In the genomic region with DNA sequence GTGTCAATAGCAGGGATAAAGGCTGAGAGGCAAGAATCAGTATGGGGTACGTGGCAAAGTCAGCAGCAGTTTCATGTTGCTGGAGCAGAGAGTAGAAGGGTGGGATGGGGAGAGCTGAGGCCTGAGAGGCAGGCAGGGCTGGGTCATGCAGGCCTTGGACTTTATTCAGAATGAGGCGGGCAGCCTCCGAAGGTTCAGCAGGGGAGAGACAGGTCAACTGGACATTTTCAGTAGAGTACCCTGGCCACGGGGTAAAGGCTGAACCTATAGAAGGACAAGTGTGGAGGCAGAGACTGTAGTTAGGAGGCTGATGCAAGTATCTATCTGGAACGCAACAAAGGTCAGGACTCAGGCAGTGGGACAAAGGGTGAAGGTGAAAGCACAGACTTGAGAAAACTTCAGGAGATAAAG, we compare ENCODE assay signal across 16 cellular contexts. TPM values are rescaled to one million over a fixed set of nuclear protein-coding genes. Genes with fewer than 3 reads are reported as not detected.
DNase-seq lines count a peak whose midpoint lies in the region; ATAC-seq, FAIRE-seq and TF ChIP-seq lines count a peak whose summit lies in the region.
"Had no signal": no experiment of that assay in that cellular context is flagged by ENCODE, and none has a peak within 500 bp of the region (broad histone marks: within the 10 kb centered on the region; RNA-seq: fewer than 3 reads in every experiment).

No MANE protein-coding gene starts in this region.

- no peaks in the 10 kb centered on the region for H3K4me1 Mint-ChIP-seq in WTC11
- H3K4me1 Mint-ChIP-seq in neural progenitor cell = no peaks in the 10 kb centered on the region
- H3K4me1 Mint-ChIP-seq: H9 had no signal

- TF ChIP-seq EP300 in HepG2 (IDR thresholded peaks at IDR 0.05; ENCODE audit: low read depth in 2 of 2, low read length in 2 of 2) (no peak), HepG2 (CRISPR knock-in tag; IDR thresholded peaks at IDR 0.05; ENCODE audit: borderline replicate concordance) (no peak)

- H3K4me3 Mint-ChIP-seq in WTC11 = no peak overlapping the region
- peak overlapping the region; percentile 16 for H3K4me3 Mint-ChIP-seq in neural progenitor cell
- H3K4me3 Mint-ChIP-seq: H9 had no signal

- POLR2A ChIA-PET in HepG2 (lab: Yijun Ruan, JAX) (no interaction called here), WTC11 (lab: Charles Lee) (no interaction called here)

- BruUV-seq in HepG2 (replicated peaks; lab: Mats Ljungman, UMichigan) = no TSS peak

- TF ChIP-seq RAD21 in HepG2 (CRISPR knock-in tag; IDR thresholded peaks at IDR 0.05) = no peak

- in situ Hi-C loops in HepG2 (cut with HindIII; ENCODE audit: extremely low pct_ligation_motif_present, low pct_unique_long_range_greater_than_20kb) = no loop called here

- H3K27ac Mint-ChIP-seq in WTC11 (no peak overlapping the region), neural progenitor cell (peak overlapping the region; percentile 2)
- H3K27ac Mint-ChIP-seq: H9 had no signal

- 2% methylated on average over 5 of the region's 5 CpGs for WGBS in HepG2 (ENCODE audit: low lambda C conversion rate)
- 59% methylated on average over 5 of the region's 5 CpGs for WGBS in right lobe of liver (ENCODE audit: insufficient coverage, low coverage, low lambda C conversion rate, missing lambda C conversion rate)

- H3K36me3 Mint-ChIP-seq in WTC11 = no peaks in the 10 kb centered on the region
- H3K36me3 Mint-ChIP-seq in neural progenitor cell = no peaks in the 10 kb centered on the region

- intact Hi-C loops in HepG2 (cut with micrococcal nuclease; ENCODE audit: unreplicated experiment) = no loop called here
- intact Hi-C loops in right lobe of liver (cut with DNase I) = no loop called here

- DNase-seq in HepG2 (ENCODE audit: low spot score) (no peak), right lobe of liver (no peak), WTC11 (ENCODE audit: low spot score) (no peak), neural progenitor cell (ENCODE audit: low spot score) (no peak), inferior parietal cortex (ENCODE audit: extremely low spot score) (no peak), H54 (ENCODE audit: insufficient read length, low spot score) (no peak), NCI-H69 (lab: John Stamatoyannopoulos, UW) (no peak)
- DNase-seq: 8988T, AML-193, DMS79, GM23248, H9, IMR-90 had no signal

- peak; percentile 18; the same call in 1 of the 2 replicates for TF ChIP-seq CTCF in HepG2 (CRISPR knock-in tag; IDR thresholded peaks at IDR 0.05)
- no peak for TF ChIP-seq CTCF in right lobe of liver (IDR thresholded peaks at IDR 0.05)
- no peak for TF ChIP-seq CTCF in WTC11 (IDR thresholded peaks at IDR 0.05)
- TF ChIP-seq CTCF in neural progenitor cell (IDR thresholded peaks at IDR 0.05) = no peak

- H3K4me2 ChIP-seq in HepG2 (ENCODE audit: low read depth, low read length) = peak overlapping the region; percentile 45
- no peak overlapping the region for H3K4me2 ChIP-seq in neural progenitor cell
- H3K4me2 ChIP-seq: BLaER1 had no signal

- peaks cover 1 to 12% of the 10 kb centered on the region in 2 experiments; a peak in 4 of 5 replicates for H3K27me3 ChIP-seq in HepG2 (ENCODE audit: control insufficient read depth in 1 of 2, insufficient read depth in 2 of 2, low read length in 2 of 2)
- H3K27me3 ChIP-seq in right lobe of liver = no peaks in the 10 kb centered on the region
- no peaks in the 10 kb centered on the region for H3K27me3 ChIP-seq in neural progenitor cell
- H3K27me3 ChIP-seq: BLaER1 had no signal

- peak; percentile 88 for ATAC-seq in HepG2
- ATAC-seq in right lobe of liver = no peak
- ATAC-seq in WTC11 = no peak
- ATAC-seq: GM12878 had no signal

- H4K20me1 ChIP-seq in HepG2 (ENCODE audit: insufficient read depth, low read length) (no peaks in the 10 kb centered on the region), neural progenitor cell (ENCODE audit: low read depth) (no peaks in the 10 kb centered on the region)
- H4K20me1 ChIP-seq: BLaER1 had no signal

- CTCF ChIA-PET in HepG2 (lab: Yijun Ruan, JAX; ENCODE audit: low intra/inter-chr PET ratio, low total read pairs) = no interaction called here
- CTCF ChIA-PET in WTC11 (lab: Charles Lee) = no interaction called here

- H3K36me3 ChIP-seq in HepG2 (replicated peaks in 1 of 2; ENCODE audit: control insufficient read depth in 1 of 2, insufficient read depth in 2 of 2, low read length in 2 of 2) (no peaks in the 10 kb centered on the region), right lobe of liver (no peaks in the 10 kb centered on the region), neural progenitor cell (no peaks in the 10 kb centered on the region)
- H3K36me3 ChIP-seq: BLaER1 had no signal

- peaks cover 7% of the 10 kb centered on the region; the same call in 1 of the 2 replicates for H3K9me3 Mint-ChIP-seq in WTC11
- H3K9me3 Mint-ChIP-seq in neural progenitor cell = peaks cover 6% of the 10 kb centered on the region

- H3K9me3 ChIP-seq in HepG2 (ENCODE audit: low read length) (no peaks in the 10 kb centered on the region), right lobe of liver (no peaks in the 10 kb centered on the region), neural progenitor cell (ENCODE audit: low read depth) (no peaks in the 10 kb centered on the region)
- H3K9me3 ChIP-seq: BLaER1 had no signal

- H3K79me2 ChIP-seq in HepG2 (ENCODE audit: insufficient read depth, low read length) (no peaks in the 10 kb centered on the region), neural progenitor cell (ENCODE audit: low read depth) (no peaks in the 10 kb centered on the region)

- H3K4me3 ChIP-seq in HepG2 (replicated peaks in 1 of 3; ENCODE audit: insufficient read depth in 1 of 3, low read depth in 2 of 3, low read length in 3 of 3) (no peak overlapping the region), right lobe of liver (no peak overlapping the region), neural progenitor cell (no peak overlapping the region)
- H3K4me3 ChIP-seq: BLaER1, GM12878, GM23248 had no signal

- H3K27me3 Mint-ChIP-seq in WTC11 (ENCODE audit: low read depth) (peaks cover 4% of the 10 kb centered on the region; the same call in 1 of the 2 replicates), neural progenitor cell (ENCODE audit: insufficient read depth, low read depth) (peaks cover 13% of the 10 kb centered on the region)

- H3K27ac ChIP-seq in HepG2 (ENCODE audit: extremely low read length, insufficient read depth, low read length) (peak overlapping the region; percentile 24), right lobe of liver (no peak overlapping the region), neural progenitor cell (no peak overlapping the region)
- H3K27ac ChIP-seq: BLaER1, GM23248 had no signal

- H2AFZ ChIP-seq in HepG2 (ENCODE audit: low read length) (no peak overlapping the region), neural progenitor cell (replicated peaks) (no peak overlapping the region)
- H2AFZ ChIP-seq: GM23248 had no signal

- H3K9ac ChIP-seq in HepG2 (ENCODE audit: insufficient read depth, low read depth, low read length) (no peak overlapping the region), neural progenitor cell (no peak overlapping the region)
- H3K9ac ChIP-seq: BLaER1, GM23248 had no signal

- FAIRE-seq in HepG2 (lab: Jason Lieb, UNC) = peak; percentile 12
- FAIRE-seq in H54 (lab: Jason Lieb, UNC) = no peak
- FAIRE-seq: GM12878, GM18507 had no signal

- H3F3A ChIP-seq in neural progenitor cell (ENCODE audit: low read depth) = no peaks in the 10 kb centered on the region

- TF ChIP-seq POLR2A in HepG2 (IDR thresholded peaks at IDR 0.05; ENCODE audit: insufficient read depth in 1 of 2, low read depth in 2 of 2, low read length in 2 of 2) (no peak), right lobe of liver (IDR thresholded peaks at IDR 0.05) (no peak), H54 (IDR thresholded peaks at IDR 0.05; ENCODE audit: low read depth, low read length) (no peak)

- H3K4me1 ChIP-seq in HepG2 (ENCODE audit: insufficient read depth, low read length) (peaks cover 24% of the 10 kb centered on the region), right lobe of liver (no peaks in the 10 kb centered on the region), neural progenitor cell (no peaks in the 10 kb centered on the region)
- H3K4me1 ChIP-seq: BLaER1 had no signal

RNA-seq across cellular contexts. Expression of a gene that starts 13.7 kb away (rescaled TPM):
- total RNA-seq in HepG2 (2016; rRNA removed; fragmentation: Illumina TruSeq; extraction: Trizol) = 0.51 and 0.66 TPM in 2 replicates
- total RNA-seq in HepG2 (2016; cell fraction: cytosol; rRNA removed; fragmentation: Illumina TruSeq; extraction: Trizol; ENCODE audit: low read depth) = 0.26 and 0.81 TPM in 2 replicates
- total RNA-seq in HepG2 (2016; cell fraction: insoluble cytoplasmic fraction; rRNA removed; fragmentation: Illumina TruSeq; extraction: Trizol) = 0.55 and 0.93 TPM in 2 replicates
- 0.71 and 0.93 TPM in 2 replicates for total RNA-seq in HepG2 (2016; cell fraction: membrane; rRNA removed; fragmentation: Illumina TruSeq; extraction: Trizol)
- 0.44 and 0.78 TPM in 2 replicates for total RNA-seq in HepG2 (2016; cell fraction: nucleus; rRNA removed; fragmentation: Illumina TruSeq; extraction: Trizol)
- 0.83 and 1.2 TPM in 2 replicates for polyA plus RNA-seq in HepG2 (2011; rRNA removed)
- 0.86 and 1.1 TPM in 2 replicates for polyA plus RNA-seq in HepG2 (2011; cell fraction: cytosol; rRNA removed)
- 0.84 and 1.4 TPM in 2 replicates for polyA plus RNA-seq in HepG2 (2011; cell fraction: nucleus; rRNA removed)
- 0.75 and 0.96 TPM in 2 replicates for polyA plus RNA-seq in HepG2 (2012)
- 0.28 and 0.36 TPM in 2 replicates for polyA plus RNA-seq in HepG2 (2016; cell fraction: cytosol; fragmentation: Illumina TruSeq; extraction: Trizol; ENCODE audit: low read depth)
- 0.58 and 0.83 TPM in 2 replicates for polyA plus RNA-seq in HepG2 (2016; cell fraction: insoluble cytoplasmic fraction; fragmentation: Illumina TruSeq; extraction: Trizol; ENCODE audit: low read depth)
- polyA plus RNA-seq in HepG2 (2016; cell fraction: membrane; fragmentation: Illumina TruSeq; extraction: Trizol; ENCODE audit: low read depth) = 0.45 and 0.56 TPM in 2 replicates
- polyA plus RNA-seq in HepG2 (2016; cell fraction: nucleus; fragmentation: Illumina TruSeq; extraction: Trizol; ENCODE audit: insufficient read depth, low read depth) = 0.87 and 1.6 TPM in 2 replicates
- polyA minus RNA-seq in HepG2 (2011; rRNA and poly(A)+ RNA removed; ENCODE audit: low replicate concordance) = 0.23 and 0.96 TPM in 2 replicates
- polyA minus RNA-seq in HepG2 (2011; cell fraction: cytosol; rRNA and poly(A)+ RNA removed) = 0.70 TPM in 1 of 2 replicates, not detected in the other
- polyA minus RNA-seq in HepG2 (2011; cell fraction: nucleus; rRNA and poly(A)+ RNA removed) = 1.5 and 3.9 TPM in 2 replicates
- 10 to 100 TPM in 2 of 6 experiments, 1 to 10 TPM in 4; 6.6 to 16.5 (median 8.9) TPM for total RNA-seq in right lobe of liver
- 2.4 to 2.6 TPM (median 2.6 TPM) in 3 replicates for total RNA-seq in WTC11 (2021)
- 3.2 and 4.5 TPM in 2 replicates for total RNA-seq in neural progenitor cell (ENCODE audit: low replicate concordance)

RNA-seq across cellular contexts. Expression of a gene that starts 17.8 kb away (rescaled TPM):
- total RNA-seq in HepG2 (2016; rRNA removed; fragmentation: Illumina TruSeq; extraction: Trizol) (0.18 and 0.27 TPM in 2 replicates), right lobe of liver (1 to 10 TPM; 3.7 to 9.2 (median 5.7) TPM), WTC11 (2021) (10.0 to 14.0 TPM (median 13.1 TPM) in 3 replicates), neural progenitor cell (ENCODE audit: low replicate concordance) (3.4 and 4.5 TPM in 2 replicates)
- 0.44 and 0.81 TPM in 2 replicates for total RNA-seq in HepG2 (2016; cell fraction: cytosol; rRNA removed; fragmentation: Illumina TruSeq; extraction: Trizol; ENCODE audit: low read depth)
- 0.22 and 0.37 TPM in 2 replicates for total RNA-seq in HepG2 (2016; cell fraction: insoluble cytoplasmic fraction; rRNA removed; fragmentation: Illumina TruSeq; extraction: Trizol)
- total RNA-seq in HepG2 (2016; cell fraction: membrane; rRNA removed; fragmentation: Illumina TruSeq; extraction: Trizol) = 0.56 and 0.86 TPM in 2 replicates
- total RNA-seq in HepG2 (2016; cell fraction: nucleus; rRNA removed; fragmentation: Illumina TruSeq; extraction: Trizol) = 0.37 TPM in 1 of 2 replicates, not detected in the other
- 6.2 and 7.5 TPM in 2 replicates for polyA plus RNA-seq in HepG2 (2011; rRNA removed)
- 4.7 and 5.8 TPM in 2 replicates for polyA plus RNA-seq in HepG2 (2011; cell fraction: cytosol; rRNA removed)
- 5.9 and 6.0 TPM in 2 replicates for polyA plus RNA-seq in HepG2 (2011; cell fraction: nucleus; rRNA removed)
- polyA plus RNA-seq in HepG2 (2012) = 3.3 and 4.1 TPM in 2 replicates
- 0.46 and 0.87 TPM in 2 replicates for polyA plus RNA-seq in HepG2 (2016; cell fraction: cytosol; fragmentation: Illumina TruSeq; extraction: Trizol; ENCODE audit: low read depth)
- polyA plus RNA-seq in HepG2 (2016; cell fraction: insoluble cytoplasmic fraction; fragmentation: Illumina TruSeq; extraction: Trizol; ENCODE audit: low read depth) = 0.22 and 0.38 TPM in 2 replicates
- 0.89 and 1.0 TPM in 2 replicates for polyA plus RNA-seq in HepG2 (2016; cell fraction: membrane; fragmentation: Illumina TruSeq; extraction: Trizol; ENCODE audit: low read depth)
- 0.45 and 0.55 TPM in 2 replicates for polyA plus RNA-seq in HepG2 (2016; cell fraction: nucleus; fragmentation: Illumina TruSeq; extraction: Trizol; ENCODE audit: insufficient read depth, low read depth)
- polyA minus RNA-seq in HepG2 (2011; rRNA and poly(A)+ RNA removed; ENCODE audit: low replicate concordance) = 0.42 and 2.7 TPM in 2 replicates
- polyA minus RNA-seq in HepG2 (2011; cell fraction: cytosol; rRNA and poly(A)+ RNA removed) = 1.2 and 1.7 TPM in 2 replicates
- 1.3 and 1.9 TPM in 2 replicates for polyA minus RNA-seq in HepG2 (2011; cell fraction: nucleus; rRNA and poly(A)+ RNA removed)

RNA-seq across cellular contexts. Expression of a gene that starts 20.2 kb away (rescaled TPM):
- total RNA-seq in HepG2 (2016; rRNA removed; fragmentation: Illumina TruSeq; extraction: Trizol) = 42.3 and 45.2 TPM in 2 replicates
- total RNA-seq in HepG2 (2016; cell fraction: cytosol; rRNA removed; fragmentation: Illumina TruSeq; extraction: Trizol; ENCODE audit: low read depth) = 12.1 and 13.1 TPM in 2 replicates
- total RNA-seq in HepG2 (2016; cell fraction: insoluble cytoplasmic fraction; rRNA removed; fragmentation: Illumina TruSeq; extraction: Trizol) = 42.9 and 44.9 TPM in 2 replicates
- total RNA-seq in HepG2 (2016; cell fraction: membrane; rRNA removed; fragmentation: Illumina TruSeq; extraction: Trizol) = 41.6 and 42.9 TPM in 2 replicates
- 25.7 and 31.6 TPM in 2 replicates for total RNA-seq in HepG2 (2016; cell fraction: nucleus; rRNA removed; fragmentation: Illumina TruSeq; extraction: Trizol)
- polyA plus RNA-seq in HepG2 (2011; rRNA removed) = 77.8 and 102 TPM in 2 replicates
- 64.6 and 73.5 TPM in 2 replicates for polyA plus RNA-seq in HepG2 (2011; cell fraction: cytosol; rRNA removed)
- 182 TPM in 2 replicates for polyA plus RNA-seq in HepG2 (2011; cell fraction: nucleus; rRNA removed)
- polyA plus RNA-seq in HepG2 (2012) = 59.3 and 64.5 TPM in 2 replicates
- 13.4 and 14.0 TPM in 2 replicates for polyA plus RNA-seq in HepG2 (2016; cell fraction: cytosol; fragmentation: Illumina TruSeq; extraction: Trizol; ENCODE audit: low read depth)
- 65.7 and 70.8 TPM in 2 replicates for polyA plus RNA-seq in HepG2 (2016; cell fraction: insoluble cytoplasmic fraction; fragmentation: Illumina TruSeq; extraction: Trizol; ENCODE audit: low read depth)
- 43.5 and 44.8 TPM in 2 replicates for polyA plus RNA-seq in HepG2 (2016; cell fraction: membrane; fragmentation: Illumina TruSeq; extraction: Trizol; ENCODE audit: low read depth)
- polyA plus RNA-seq in HepG2 (2016; cell fraction: nucleus; fragmentation: Illumina TruSeq; extraction: Trizol; ENCODE audit: insufficient read depth, low read depth) = 91.8 and 101 TPM in 2 replicates
- polyA minus RNA-seq in HepG2 (2011; rRNA and poly(A)+ RNA removed; ENCODE audit: low replicate concordance) = 42.4 and 74.2 TPM in 2 replicates
- polyA minus RNA-seq in HepG2 (2011; cell fraction: cytosol; rRNA and poly(A)+ RNA removed) = 34.8 and 36.8 TPM in 2 replicates
- polyA minus RNA-seq in HepG2 (2011; cell fraction: nucleus; rRNA and poly(A)+ RNA removed) = 46.7 and 47.1 TPM in 2 replicates
- total RNA-seq in right lobe of liver = 10 to 100 TPM; 15.5 to 29.5 (median 24.3) TPM
- total RNA-seq in WTC11 (2021) = 130 to 165 TPM (median 150 TPM) in 3 replicates
- 53.3 and 114 TPM in 2 replicates for total RNA-seq in neural progenitor cell (ENCODE audit: low replicate concordance)

RNA-seq across cellular contexts. Expression of a gene that starts 26.1 kb away (rescaled TPM):
- total RNA-seq in HepG2 (2016; rRNA removed; fragmentation: Illumina TruSeq; extraction: Trizol) (0.41 and 1.9 TPM in 2 replicates), right lobe of liver (1 to 10 TPM in 4 of 6 experiments, under 1 TPM in 2; 0.81 to 3.4 (median 1.8) TPM), WTC11 (2021) (17.7 to 20.0 TPM (median 18.1 TPM) in 3 replicates), neural progenitor cell (ENCODE audit: low replicate concordance) (1.1 and 1.4 TPM in 2 replicates)
- total RNA-seq in HepG2 (2016; cell fraction: cytosol; rRNA removed; fragmentation: Illumina TruSeq; extraction: Trizol; ENCODE audit: low read depth) = 2.6 and 2.7 TPM in 2 replicates
- 0.62 and 1.6 TPM in 2 replicates for total RNA-seq in HepG2 (2016; cell fraction: insoluble cytoplasmic fraction; rRNA removed; fragmentation: Illumina TruSeq; extraction: Trizol)
- 1.0 and 1.2 TPM in 2 replicates for total RNA-seq in HepG2 (2016; cell fraction: membrane; rRNA removed; fragmentation: Illumina TruSeq; extraction: Trizol)
- 2.8 and 4.0 TPM in 2 replicates for total RNA-seq in HepG2 (2016; cell fraction: nucleus; rRNA removed; fragmentation: Illumina TruSeq; extraction: Trizol)
- polyA plus RNA-seq in HepG2 (2011; rRNA removed) = 5.1 and 5.7 TPM in 2 replicates
- 0.83 and 1.4 TPM in 2 replicates for polyA plus RNA-seq in HepG2 (2011; cell fraction: cytosol; rRNA removed)
- polyA plus RNA-seq in HepG2 (2011; cell fraction: nucleus; rRNA removed) = 50.1 and 67.3 TPM in 2 replicates
- 8.4 and 12.5 TPM in 2 replicates for polyA plus RNA-seq in HepG2 (2012)
- 1.2 and 1.8 TPM in 2 replicates for polyA plus RNA-seq in HepG2 (2016; cell fraction: cytosol; fragmentation: Illumina TruSeq; extraction: Trizol; ENCODE audit: low read depth)
- 0.76 and 1.1 TPM in 2 replicates for polyA plus RNA-seq in HepG2 (2016; cell fraction: insoluble cytoplasmic fraction; fragmentation: Illumina TruSeq; extraction: Trizol; ENCODE audit: low read depth)
- polyA plus RNA-seq in HepG2 (2016; cell fraction: membrane; fragmentation: Illumina TruSeq; extraction: Trizol; ENCODE audit: low read depth) = 1.5 and 1.9 TPM in 2 replicates
- polyA plus RNA-seq in HepG2 (2016; cell fraction: nucleus; fragmentation: Illumina TruSeq; extraction: Trizol; ENCODE audit: insufficient read depth, low read depth) = 22.5 and 29.9 TPM in 2 replicates
- polyA minus RNA-seq in HepG2 (2011; rRNA and poly(A)+ RNA removed; ENCODE audit: low replicate concordance) = 1.0 and 1.1 TPM in 2 replicates
- not detected in 2 replicates for polyA minus RNA-seq in HepG2 (2011; cell fraction: cytosol; rRNA and poly(A)+ RNA removed)
- 5.3 and 9.2 TPM in 2 replicates for polyA minus RNA-seq in HepG2 (2011; cell fraction: nucleus; rRNA and poly(A)+ RNA removed)

RNA-seq across cellular contexts. Expression of a gene that starts 32.0 kb away (rescaled TPM):
- total RNA-seq in HepG2 (2016; rRNA removed; fragmentation: Illumina TruSeq; extraction: Trizol) (98.0 and 107 TPM in 2 replicates), right lobe of liver (10 to 100 TPM; 50.5 to 90.4 (median 60.9) TPM), WTC11 (2021) (108 to 114 TPM (median 111 TPM) in 3 replicates), neural progenitor cell (ENCODE audit: low replicate concordance) (129 and 169 TPM in 2 replicates)
- 51.1 and 51.5 TPM in 2 replicates for total RNA-seq in HepG2 (2016; cell fraction: cytosol; rRNA removed; fragmentation: Illumina TruSeq; extraction: Trizol; ENCODE audit: low read depth)
- 100 and 113 TPM in 2 replicates for total RNA-seq in HepG2 (2016; cell fraction: insoluble cytoplasmic fraction; rRNA removed; fragmentation: Illumina TruSeq; extraction: Trizol)
- total RNA-seq in HepG2 (2016; cell fraction: membrane; rRNA removed; fragmentation: Illumina TruSeq; extraction: Trizol) = 81.3 and 84.1 TPM in 2 replicates
- 38.9 and 40.1 TPM in 2 replicates for total RNA-seq in HepG2 (2016; cell fraction: nucleus; rRNA removed; fragmentation: Illumina TruSeq; extraction: Trizol)
- polyA plus RNA-seq in HepG2 (2011; rRNA removed) = 117 and 131 TPM in 2 replicates
- 180 and 181 TPM in 2 replicates for polyA plus RNA-seq in HepG2 (2011; cell fraction: cytosol; rRNA removed)
- polyA plus RNA-seq in HepG2 (2011; cell fraction: nucleus; rRNA removed) = 49.7 and 51.1 TPM in 2 replicates
- polyA plus RNA-seq in HepG2 (2012) = 124 and 133 TPM in 2 replicates
- polyA plus RNA-seq in HepG2 (2016; cell fraction: cytosol; fragmentation: Illumina TruSeq; extraction: Trizol; ENCODE audit: low read depth) = 72.5 TPM in 2 replicates
- polyA plus RNA-seq in HepG2 (2016; cell fraction: insoluble cytoplasmic fraction; fragmentation: Illumina TruSeq; extraction: Trizol; ENCODE audit: low read depth) = 150 and 151 TPM in 2 replicates
- polyA plus RNA-seq in HepG2 (2016; cell fraction: membrane; fragmentation: Illumina TruSeq; extraction: Trizol; ENCODE audit: low read depth) = 109 and 112 TPM in 2 replicates
- 75.3 and 76.6 TPM in 2 replicates for polyA plus RNA-seq in HepG2 (2016; cell fraction: nucleus; fragmentation: Illumina TruSeq; extraction: Trizol; ENCODE audit: insufficient read depth, low read depth)
- polyA minus RNA-seq in HepG2 (2011; rRNA and poly(A)+ RNA removed; ENCODE audit: low replicate concordance) = 64.0 and 99.2 TPM in 2 replicates
- 36.3 and 44.2 TPM in 2 replicates for polyA minus RNA-seq in HepG2 (2011; cell fraction: cytosol; rRNA and poly(A)+ RNA removed)
- polyA minus RNA-seq in HepG2 (2011; cell fraction: nucleus; rRNA and poly(A)+ RNA removed) = 16.9 and 18.9 TPM in 2 replicates
